In the genomic region with DNA sequence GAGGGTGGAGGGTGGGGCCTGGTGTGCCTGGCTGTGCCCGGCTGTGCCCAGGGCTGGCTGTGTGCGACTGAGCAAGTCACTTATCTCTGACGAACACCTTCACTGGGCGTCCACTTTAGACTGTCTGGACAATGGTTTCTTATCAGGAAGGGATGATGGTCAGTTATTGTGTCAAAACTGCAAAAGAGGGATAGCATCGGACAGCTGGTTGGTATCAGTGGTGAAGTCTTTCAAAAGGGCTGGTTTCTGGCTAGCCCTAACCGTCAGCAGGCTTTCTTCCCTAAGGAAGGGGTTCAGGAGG, we compare ENCODE assay signal across 1 cellular context.
TF ChIP-seq lines count a peak whose summit lies in the region.

No MANE protein-coding gene starts in this region.

TF ChIP-seq in K562, 482 proteins besides CTCF, POLR2A, EP300 and RAD21 (continued from another document and continues in another):
- TF ChIP-seq, protein P1, sequence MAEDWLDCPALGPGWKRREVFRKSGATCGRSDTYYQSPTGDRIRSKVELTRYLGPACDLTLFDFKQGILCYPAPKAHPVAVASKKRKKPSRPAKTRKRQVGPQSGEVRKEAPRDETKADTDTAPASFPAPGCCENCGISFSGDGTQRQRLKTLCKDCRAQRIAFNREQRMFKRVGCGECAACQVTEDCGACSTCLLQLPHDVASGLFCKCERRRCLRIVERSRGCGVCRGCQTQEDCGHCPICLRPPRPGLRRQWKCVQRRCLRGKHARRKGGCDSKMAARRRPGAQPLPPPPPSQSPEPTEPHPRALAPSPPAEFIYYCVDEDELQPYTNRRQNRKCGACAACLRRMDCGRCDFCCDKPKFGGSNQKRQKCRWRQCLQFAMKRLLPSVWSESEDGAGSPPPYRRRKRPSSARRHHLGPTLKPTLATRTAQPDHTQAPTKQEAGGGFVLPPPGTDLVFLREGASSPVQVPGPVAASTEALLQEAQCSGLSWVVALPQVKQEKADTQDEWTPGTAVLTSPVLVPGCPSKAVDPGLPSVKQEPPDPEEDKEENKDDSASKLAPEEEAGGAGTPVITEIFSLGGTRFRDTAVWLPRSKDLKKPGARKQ (CRISPR knock-in tag; IDR thresholded peaks at IDR 0.05): no peak
- TF ChIP-seq POLR2B (IDR thresholded peaks at IDR 0.05; ENCODE audit: low read depth, partially characterized antibody) (no peak), NEUROD1 (IDR thresholded peaks at IDR 0.05; ENCODE audit: borderline replicate concordance, low read depth, low read length, partially characterized antibody) (no peak), RBFOX2 (IDR thresholded peaks at IDR 0.05; ENCODE audit: low read depth, low read length) (no peak), PCBP1 (IDR thresholded peaks at IDR 0.05; ENCODE audit: low read depth, low read length, poor library complexity, severe bottlenecking) (no peak), RBM15 (IDR thresholded peaks at IDR 0.05; ENCODE audit: insufficient read depth, low read length) (no peak), DMBX1 (CRISPR knock-in tag; IDR thresholded peaks at IDR 0.05; ENCODE audit: borderline replicate concordance) (peak; percentile 60; the same call in 1 of the 2 replicates), MBD2 (IDR thresholded peaks at IDR 0.05; ENCODE audit: borderline replicate concordance, low read depth) (no peak), ZBTB17 (CRISPR knock-in tag; IDR thresholded peaks at IDR 0.05) (0 out of 2 replicates have a peak, but pooled peaks have one; percentile 78), LCOR (CRISPR knock-in tag; IDR thresholded peaks at IDR 0.05) (no peak), ASH1L (IDR thresholded peaks at IDR 0.05; ENCODE audit: borderline replicate concordance, low read depth, partially characterized antibody) (no peak), ZNF175 (CRISPR knock-in tag; IDR thresholded peaks at IDR 0.05; ENCODE audit: low read depth) (no peak), GATAD2A (IDR thresholded peaks at IDR 0.05) (no peak; the same call in 1 of the 2 replicates), POU5F1 (IDR thresholded peaks at IDR 0.05; ENCODE audit: borderline replicate concordance, low read depth, low read length, partially characterized antibody) (no peak), CREM (IDR thresholded peaks at IDR 0.05; ENCODE audit: low read depth) (peak; percentile 66), PML (IDR thresholded peaks at IDR 0.05; ENCODE audit: low read length) (peak; percentile 65), HCFC1 (IDR thresholded peaks at IDR 0.05; ENCODE audit: low read depth, low read length) (no peak), THRAP3 (IDR thresholded peaks at IDR 0.05; ENCODE audit: borderline replicate concordance) (no peak), ZNF232 (CRISPR knock-in tag; IDR thresholded peaks at IDR 0.05) (no peak), DDX20 (tag; IDR thresholded peaks at IDR 0.05; ENCODE audit: low read depth) (no peak), NFIC (IDR thresholded peaks at IDR 0.05) (peak; percentile 77), KDM1A (IDR thresholded peaks at IDR 0.05) (peak in 1 of 2 experiments; percentile 60; a peak in 1 of 4 replicates), XRCC4 (IDR thresholded peaks at IDR 0.05; ENCODE audit: extremely low read depth, insufficient read depth, insufficient read length) (no peak), MECOM (CRISPR knock-in tag; IDR thresholded peaks at IDR 0.05) (peak; percentile 72), ZSCAN29 (IDR thresholded peaks at IDR 0.05) (no peak), TAF9B (IDR thresholded peaks at IDR 0.05; ENCODE audit: partially characterized antibody) (no peak), KAT7 (CRISPR knock-in tag; IDR thresholded peaks at IDR 0.05; ENCODE audit: borderline replicate concordance) (no peak), RFX1 (IDR thresholded peaks at IDR 0.05) (no peak), EZH2 (IDR thresholded peaks at IDR 0.05; ENCODE audit: borderline replicate concordance, low read depth, low read length) (no peak), HEY1 (CRISPR knock-in tag; IDR thresholded peaks at IDR 0.05; ENCODE audit: borderline replicate concordance) (no peak), TEAD1 (CRISPR knock-in tag; IDR thresholded peaks at IDR 0.05) (no peak), FUS (optimal IDR thresholded peaks at IDR 0.05; ENCODE audit: low read depth, low read length) (no peak), TEAD2 (tag; IDR thresholded peaks at IDR 0.05) (no peak), NFYB (IDR thresholded peaks at IDR 0.05; ENCODE audit: extremely low read depth, insufficient read length) (no peak), IRF2 (CRISPR knock-in tag; IDR thresholded peaks at IDR 0.05) (no peak), C11orf30 (IDR thresholded peaks at IDR 0.05; ENCODE audit: low read depth) (0 out of 2 replicates have a peak, but pooled peaks have one; percentile 45)
- TF ChIP-seq, protein P2, sequence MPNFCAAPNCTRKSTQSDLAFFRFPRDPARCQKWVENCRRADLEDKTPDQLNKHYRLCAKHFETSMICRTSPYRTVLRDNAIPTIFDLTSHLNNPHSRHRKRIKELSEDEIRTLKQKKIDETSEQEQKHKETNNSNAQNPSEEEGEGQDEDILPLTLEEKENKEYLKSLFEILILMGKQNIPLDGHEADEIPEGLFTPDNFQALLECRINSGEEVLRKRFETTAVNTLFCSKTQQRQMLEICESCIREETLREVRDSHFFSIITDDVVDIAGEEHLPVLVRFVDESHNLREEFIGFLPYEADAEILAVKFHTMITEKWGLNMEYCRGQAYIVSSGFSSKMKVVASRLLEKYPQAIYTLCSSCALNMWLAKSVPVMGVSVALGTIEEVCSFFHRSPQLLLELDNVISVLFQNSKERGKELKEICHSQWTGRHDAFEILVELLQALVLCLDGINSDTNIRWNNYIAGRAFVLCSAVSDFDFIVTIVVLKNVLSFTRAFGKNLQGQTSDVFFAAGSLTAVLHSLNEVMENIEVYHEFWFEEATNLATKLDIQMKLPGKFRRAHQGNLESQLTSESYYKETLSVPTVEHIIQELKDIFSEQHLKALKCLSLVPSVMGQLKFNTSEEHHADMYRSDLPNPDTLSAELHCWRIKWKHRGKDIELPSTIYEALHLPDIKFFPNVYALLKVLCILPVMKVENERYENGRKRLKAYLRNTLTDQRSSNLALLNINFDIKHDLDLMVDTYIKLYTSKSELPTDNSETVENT (CRISPR knock-in tag; IDR thresholded peaks at IDR 0.05): no peak
- TF ChIP-seq, protein P3, sequence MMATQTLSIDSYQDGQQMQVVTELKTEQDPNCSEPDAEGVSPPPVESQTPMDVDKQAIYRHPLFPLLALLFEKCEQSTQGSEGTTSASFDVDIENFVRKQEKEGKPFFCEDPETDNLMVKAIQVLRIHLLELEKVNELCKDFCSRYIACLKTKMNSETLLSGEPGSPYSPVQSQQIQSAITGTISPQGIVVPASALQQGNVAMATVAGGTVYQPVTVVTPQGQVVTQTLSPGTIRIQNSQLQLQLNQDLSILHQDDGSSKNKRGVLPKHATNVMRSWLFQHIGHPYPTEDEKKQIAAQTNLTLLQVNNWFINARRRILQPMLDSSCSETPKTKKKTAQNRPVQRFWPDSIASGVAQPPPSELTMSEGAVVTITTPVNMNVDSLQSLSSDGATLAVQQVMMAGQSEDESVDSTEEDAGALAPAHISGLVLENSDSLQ (IDR thresholded peaks at IDR 0.05): peak; percentile 60
- TF ChIP-seq, protein P4, sequence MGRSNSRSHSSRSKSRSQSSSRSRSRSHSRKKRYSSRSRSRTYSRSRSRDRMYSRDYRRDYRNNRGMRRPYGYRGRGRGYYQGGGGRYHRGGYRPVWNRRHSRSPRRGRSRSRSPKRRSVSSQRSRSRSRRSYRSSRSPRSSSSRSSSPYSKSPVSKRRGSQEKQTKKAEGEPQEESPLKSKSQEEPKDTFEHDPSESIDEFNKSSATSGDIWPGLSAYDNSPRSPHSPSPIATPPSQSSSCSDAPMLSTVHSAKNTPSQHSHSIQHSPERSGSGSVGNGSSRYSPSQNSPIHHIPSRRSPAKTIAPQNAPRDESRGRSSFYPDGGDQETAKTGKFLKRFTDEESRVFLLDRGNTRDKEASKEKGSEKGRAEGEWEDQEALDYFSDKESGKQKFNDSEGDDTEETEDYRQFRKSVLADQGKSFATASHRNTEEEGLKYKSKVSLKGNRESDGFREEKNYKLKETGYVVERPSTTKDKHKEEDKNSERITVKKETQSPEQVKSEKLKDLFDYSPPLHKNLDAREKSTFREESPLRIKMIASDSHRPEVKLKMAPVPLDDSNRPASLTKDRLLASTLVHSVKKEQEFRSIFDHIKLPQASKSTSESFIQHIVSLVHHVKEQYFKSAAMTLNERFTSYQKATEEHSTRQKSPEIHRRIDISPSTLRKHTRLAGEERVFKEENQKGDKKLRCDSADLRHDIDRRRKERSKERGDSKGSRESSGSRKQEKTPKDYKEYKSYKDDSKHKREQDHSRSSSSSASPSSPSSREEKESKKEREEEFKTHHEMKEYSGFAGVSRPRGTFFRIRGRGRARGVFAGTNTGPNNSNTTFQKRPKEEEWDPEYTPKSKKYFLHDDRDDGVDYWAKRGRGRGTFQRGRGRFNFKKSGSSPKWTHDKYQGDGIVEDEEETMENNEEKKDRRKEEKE (IDR thresholded peaks at IDR 0.05; ENCODE audit: borderline replicate concordance in 1 of 2, control insufficient read depth in 1 of 2, low read depth in 2 of 2, low read length in 1 of 2): no peak
- TF ChIP-seq, protein P5, sequence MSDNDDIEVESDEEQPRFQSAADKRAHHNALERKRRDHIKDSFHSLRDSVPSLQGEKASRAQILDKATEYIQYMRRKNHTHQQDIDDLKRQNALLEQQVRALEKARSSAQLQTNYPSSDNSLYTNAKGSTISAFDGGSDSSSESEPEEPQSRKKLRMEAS (CRISPR knock-in tag; IDR thresholded peaks at IDR 0.05): no peak
- TF ChIP-seq, protein P6, sequence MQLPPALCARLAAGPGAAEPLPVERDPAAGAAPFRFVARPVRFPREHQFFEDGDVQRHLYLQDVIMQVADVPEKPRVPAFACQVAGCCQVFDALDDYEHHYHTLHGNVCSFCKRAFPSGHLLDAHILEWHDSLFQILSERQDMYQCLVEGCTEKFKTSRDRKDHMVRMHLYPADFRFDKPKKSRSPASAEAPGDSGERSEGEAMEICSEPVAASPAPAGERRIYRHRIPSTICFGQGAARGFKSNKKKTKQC (CRISPR knock-in tag; IDR thresholded peaks at IDR 0.05): no peak
- TF ChIP-seq, protein P7, sequence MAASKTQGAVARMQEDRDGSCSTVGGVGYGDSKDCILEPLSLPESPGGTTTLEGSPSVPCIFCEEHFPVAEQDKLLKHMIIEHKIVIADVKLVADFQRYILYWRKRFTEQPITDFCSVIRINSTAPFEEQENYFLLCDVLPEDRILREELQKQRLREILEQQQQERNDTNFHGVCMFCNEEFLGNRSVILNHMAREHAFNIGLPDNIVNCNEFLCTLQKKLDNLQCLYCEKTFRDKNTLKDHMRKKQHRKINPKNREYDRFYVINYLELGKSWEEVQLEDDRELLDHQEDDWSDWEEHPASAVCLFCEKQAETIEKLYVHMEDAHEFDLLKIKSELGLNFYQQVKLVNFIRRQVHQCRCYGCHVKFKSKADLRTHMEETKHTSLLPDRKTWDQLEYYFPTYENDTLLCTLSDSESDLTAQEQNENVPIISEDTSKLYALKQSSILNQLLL (CRISPR knock-in tag; IDR thresholded peaks at IDR 0.05; ENCODE audit: borderline replicate concordance): no peak
- TF ChIP-seq, protein P8, sequence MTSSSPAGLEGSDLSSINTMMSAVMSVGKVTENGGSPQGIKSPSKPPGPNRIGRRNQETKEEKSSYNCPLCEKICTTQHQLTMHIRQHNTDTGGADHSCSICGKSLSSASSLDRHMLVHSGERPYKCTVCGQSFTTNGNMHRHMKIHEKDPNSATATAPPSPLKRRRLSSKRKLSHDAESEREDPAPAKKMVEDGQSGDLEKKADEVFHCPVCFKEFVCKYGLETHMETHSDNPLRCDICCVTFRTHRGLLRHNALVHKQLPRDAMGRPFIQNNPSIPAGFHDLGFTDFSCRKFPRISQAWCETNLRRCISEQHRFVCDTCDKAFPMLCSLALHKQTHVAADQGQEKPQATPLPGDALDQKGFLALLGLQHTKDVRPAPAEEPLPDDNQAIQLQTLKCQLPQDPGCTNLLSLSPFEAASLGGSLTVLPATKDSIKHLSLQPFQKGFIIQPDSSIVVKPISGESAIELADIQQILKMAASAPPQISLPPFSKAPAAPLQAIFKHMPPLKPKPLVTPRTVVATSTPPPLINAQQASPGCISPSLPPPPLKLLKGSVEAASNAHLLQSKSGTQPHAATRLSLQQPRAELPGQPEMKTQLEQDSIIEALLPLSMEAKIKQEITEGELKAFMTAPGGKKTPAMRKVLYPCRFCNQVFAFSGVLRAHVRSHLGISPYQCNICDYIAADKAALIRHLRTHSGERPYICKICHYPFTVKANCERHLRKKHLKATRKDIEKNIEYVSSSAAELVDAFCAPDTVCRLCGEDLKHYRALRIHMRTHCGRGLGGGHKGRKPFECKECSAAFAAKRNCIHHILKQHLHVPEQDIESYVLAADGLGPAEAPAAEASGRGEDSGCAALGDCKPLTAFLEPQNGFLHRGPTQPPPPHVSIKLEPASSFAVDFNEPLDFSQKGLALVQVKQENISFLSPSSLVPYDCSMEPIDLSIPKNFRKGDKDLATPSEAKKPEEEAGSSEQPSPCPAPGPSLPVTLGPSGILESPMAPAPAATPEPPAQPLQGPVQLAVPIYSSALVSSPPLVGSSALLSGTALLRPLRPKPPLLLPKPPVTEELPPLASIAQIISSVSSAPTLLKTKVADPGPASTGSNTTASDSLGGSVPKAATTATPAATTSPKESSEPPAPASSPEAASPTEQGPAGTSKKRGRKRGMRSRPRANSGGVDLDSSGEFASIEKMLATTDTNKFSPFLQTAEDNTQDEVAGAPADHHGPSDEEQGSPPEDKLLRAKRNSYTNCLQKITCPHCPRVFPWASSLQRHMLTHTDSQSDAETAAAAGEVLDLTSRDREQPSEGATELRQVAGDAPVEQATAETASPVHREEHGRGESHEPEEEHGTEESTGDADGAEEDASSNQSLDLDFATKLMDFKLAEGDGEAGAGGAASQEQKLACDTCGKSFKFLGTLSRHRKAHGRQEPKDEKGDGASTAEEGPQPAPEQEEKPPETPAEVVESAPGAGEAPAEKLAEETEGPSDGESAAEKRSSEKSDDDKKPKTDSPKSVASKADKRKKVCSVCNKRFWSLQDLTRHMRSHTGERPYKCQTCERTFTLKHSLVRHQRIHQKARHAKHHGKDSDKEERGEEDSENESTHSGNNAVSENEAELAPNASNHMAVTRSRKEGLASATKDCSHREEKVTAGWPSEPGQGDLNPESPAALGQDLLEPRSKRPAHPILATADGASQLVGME (CRISPR knock-in tag; IDR thresholded peaks at IDR 0.05): no peak
- TF ChIP-seq, protein P9, sequence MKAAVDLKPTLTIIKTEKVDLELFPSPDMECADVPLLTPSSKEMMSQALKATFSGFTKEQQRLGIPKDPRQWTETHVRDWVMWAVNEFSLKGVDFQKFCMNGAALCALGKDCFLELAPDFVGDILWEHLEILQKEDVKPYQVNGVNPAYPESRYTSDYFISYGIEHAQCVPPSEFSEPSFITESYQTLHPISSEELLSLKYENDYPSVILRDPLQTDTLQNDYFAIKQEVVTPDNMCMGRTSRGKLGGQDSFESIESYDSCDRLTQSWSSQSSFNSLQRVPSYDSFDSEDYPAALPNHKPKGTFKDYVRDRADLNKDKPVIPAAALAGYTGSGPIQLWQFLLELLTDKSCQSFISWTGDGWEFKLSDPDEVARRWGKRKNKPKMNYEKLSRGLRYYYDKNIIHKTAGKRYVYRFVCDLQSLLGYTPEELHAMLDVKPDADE (conservative IDR thresholded peaks at IDR 0.05; ENCODE audit: control insufficient read depth, low read depth, low read length): no peak
- TF ChIP-seq, protein P10, sequence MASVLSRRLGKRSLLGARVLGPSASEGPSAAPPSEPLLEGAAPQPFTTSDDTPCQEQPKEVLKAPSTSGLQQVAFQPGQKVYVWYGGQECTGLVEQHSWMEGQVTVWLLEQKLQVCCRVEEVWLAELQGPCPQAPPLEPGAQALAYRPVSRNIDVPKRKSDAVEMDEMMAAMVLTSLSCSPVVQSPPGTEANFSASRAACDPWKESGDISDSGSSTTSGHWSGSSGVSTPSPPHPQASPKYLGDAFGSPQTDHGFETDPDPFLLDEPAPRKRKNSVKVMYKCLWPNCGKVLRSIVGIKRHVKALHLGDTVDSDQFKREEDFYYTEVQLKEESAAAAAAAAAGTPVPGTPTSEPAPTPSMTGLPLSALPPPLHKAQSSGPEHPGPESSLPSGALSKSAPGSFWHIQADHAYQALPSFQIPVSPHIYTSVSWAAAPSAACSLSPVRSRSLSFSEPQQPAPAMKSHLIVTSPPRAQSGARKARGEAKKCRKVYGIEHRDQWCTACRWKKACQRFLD (CRISPR knock-in tag; IDR thresholded peaks at IDR 0.05): 0 out of 2 replicates have a peak, but pooled peaks have one; percentile 62
